In genomic region chr7:139496528-139496927, GRCh38 we compare ENCODE assay signal across 14 cellular contexts. TPM values are rescaled to one million over a fixed set of nuclear protein-coding genes. Genes with fewer than 3 reads are reported as not detected.
DNase-seq lines count a peak whose midpoint lies in the region; ATAC-seq and TF ChIP-seq lines count a peak whose summit lies in the region.
"Had no signal": no experiment of that assay in that cellular context is flagged by ENCODE, and none has a peak within 500 bp of the region (broad histone marks: within the 10 kb centered on the region; RNA-seq: fewer than 3 reads in every experiment).

No MANE protein-coding gene starts in this region.

- TF ChIP-seq CTCF in GM23338 (conservative IDR thresholded peaks at IDR 0.05; ENCODE audit: low read depth in 2 of 2), result no peak

- H3K36me3 Mint-ChIP-seq in GM23338 (ENCODE audit: low read depth), result no peaks in the 10 kb centered on the region
- no peaks in the 10 kb centered on the region for H3K36me3 Mint-ChIP-seq in activated T-helper 1 cell treated with anti-CD3 and anti-CD28 coated beads, Interleukin-12 subunit alpha, Interleukin-12 subunit beta, Interleukin-2, Interleukin-4 antibody, amounts not matched to agents 30 ng/mL and 10 ng/mL and 1 ng/mL, durations not matched to agents 14 hours and 24 hours and 36 hours (ENCODE audit: low read depth)

- H4K20me1 ChIP-seq in BLaER1 treated with 17β-estradiol and CSF1 and Interleukin-3, amounts not matched to agents 10 nM and 100 nM, result no peaks in the 10 kb centered on the region; a peak in 1 of 22 replicates
- no peaks in the 10 kb centered on the region for H4K20me1 ChIP-seq in GM23338 (replicated peaks; ENCODE audit: insufficient read depth)

- intact Hi-C loops in activated T-helper 1 cell treated with anti-CD3 and anti-CD28 coated beads, Interleukin-12 subunit alpha, Interleukin-12 subunit beta, Interleukin-2, Interleukin-4 antibody, amounts not matched to agents 30 ng/mL and 10 ng/mL and 1 ng/mL, durations not matched to agents 14 hours and 24 hours and 36 hours (cut with micrococcal nuclease), result loop anchor here (5.0 kb wide), 1 partner anchor 64 kb away; no protein-coding TSS in a partner anchor
- intact Hi-C loops in head of caudate nucleus (cut with DNase I), result loop anchor here (5.0 to 10.0 kb wide), 2 partner anchors 121 to 508 kb away; no protein-coding TSS in a partner anchor

- no peak overlapping the region for H3K4me3 ChIP-seq in BLaER1 treated with 17β-estradiol and CSF1 and Interleukin-3, amounts not matched to agents 10 nM and 100 nM
- H3K4me3 ChIP-seq in GM23338, result no peak overlapping the region
- H3K4me3 ChIP-seq: A549, GM23248 had no signal

- H3K9me2 ChIP-seq in GM23338 (ENCODE audit: insufficient read depth), result no peaks in the 10 kb centered on the region

- peak overlapping the region; percentile 66; the same call in 1 of the 2 replicates for H2AFZ ChIP-seq in GM23338
- H2AFZ ChIP-seq: GM23248 had no signal

- no peak for ATAC-seq in GM23338
- ATAC-seq: A549 had no signal

- DNase-seq in GM23338 (ENCODE audit: low spot score), result no peak
- DNase-seq in activated T-helper 1 cell treated with anti-CD3 and anti-CD28 coated beads, Interleukin-12 subunit alpha, Interleukin-12 subunit beta, Interleukin-2, Interleukin-4 antibody, amounts not matched to agents 30 ng/mL and 10 ng/mL and 1 ng/mL, durations not matched to agents 14 hours and 24 hours and 36 hours (ENCODE audit: low spot score), result no peak
- DNase-seq in foreskin melanocyte, result peak; percentile 60
- no peak for DNase-seq in NCI-H187 treated with DMSO at 0.1 percent for 48 hours (lab: John Stamatoyannopoulos, UW)
- DNase-seq in head of caudate nucleus, result no peak
- no peak for DNase-seq in NAMALWA (ENCODE audit: low spot score)
- DNase-seq: BE2C; Caco-2; CD8-positive, alpha-beta memory T cell; GM23248; H9 had no signal

- peaks cover 21 to 32% (median 29%) of the 10 kb centered on the region in 10 experiments for H3K4me1 ChIP-seq in BLaER1 treated with 17β-estradiol and CSF1 and Interleukin-3, amounts not matched to agents 10 nM and 100 nM
- no peaks in the 10 kb centered on the region for H3K4me1 ChIP-seq in GM23338 (ENCODE audit: insufficient read depth)
- H3K4me1 ChIP-seq: A549, BE2C, Caco-2 had no signal

- peaks cover 5% of the 10 kb centered on the region for H3K9me3 Mint-ChIP-seq in GM23338
- peaks cover 7% of the 10 kb centered on the region for H3K9me3 Mint-ChIP-seq in activated T-helper 1 cell treated with anti-CD3 and anti-CD28 coated beads, Interleukin-12 subunit alpha, Interleukin-12 subunit beta, Interleukin-2, Interleukin-4 antibody, amounts not matched to agents 30 ng/mL and 10 ng/mL and 1 ng/mL, durations not matched to agents 14 hours and 24 hours and 36 hours

- no peaks in the 10 kb centered on the region for H3K36me3 ChIP-seq in BLaER1 treated with 17β-estradiol and CSF1 and Interleukin-3, amounts not matched to agents 10 nM and 100 nM
- no peaks in the 10 kb centered on the region for H3K36me3 ChIP-seq in GM23338 (ENCODE audit: insufficient read depth)
- H3K36me3 ChIP-seq: BE2C had no signal

- H3K27me3 Mint-ChIP-seq in GM23338 (ENCODE audit: insufficient read depth, low read depth, poor library complexity), result peaks cover 21% of the 10 kb centered on the region
- H3K27me3 Mint-ChIP-seq in activated T-helper 1 cell treated with anti-CD3 and anti-CD28 coated beads, Interleukin-12 subunit alpha, Interleukin-12 subunit beta, Interleukin-2, Interleukin-4 antibody, amounts not matched to agents 30 ng/mL and 10 ng/mL and 1 ng/mL, durations not matched to agents 14 hours and 24 hours and 36 hours (ENCODE audit: insufficient read depth), result peaks cover 15% of the 10 kb centered on the region

- no peak overlapping the region for H3K4me3 Mint-ChIP-seq in GM23338
- H3K4me3 Mint-ChIP-seq in activated T-helper 1 cell treated with anti-CD3 and anti-CD28 coated beads, Interleukin-12 subunit alpha, Interleukin-12 subunit beta, Interleukin-2, Interleukin-4 antibody, amounts not matched to agents 30 ng/mL and 10 ng/mL and 1 ng/mL, durations not matched to agents 14 hours and 24 hours and 36 hours, result no peak overlapping the region
- H3K4me3 Mint-ChIP-seq: H9 had no signal

- H3F3A ChIP-seq in GM23338 (replicated peaks; ENCODE audit: low read depth), result no peaks in the 10 kb centered on the region

- H3K27me3 ChIP-seq in BLaER1 treated with 17β-estradiol and CSF1 and Interleukin-3, amounts not matched to agents 10 nM and 100 nM, result no peaks in the 10 kb centered on the region
- H3K27me3 ChIP-seq in GM23338 (ENCODE audit: insufficient read depth), result no peaks in the 10 kb centered on the region
- H3K27me3 ChIP-seq: BE2C had no signal

- H3K4me2 ChIP-seq in BLaER1 treated with 17β-estradiol and CSF1 and Interleukin-3, amounts not matched to agents 10 nM and 100 nM, result peak overlapping the region in 10 of 11 experiments; percentile 75 to 95 (median 86); a peak in 17 of 22 replicates
- H3K4me2 ChIP-seq in GM23338, result no peak overlapping the region
- H3K4me2 ChIP-seq: A549 had no signal

- H3K27ac Mint-ChIP-seq in GM23338, result no peak overlapping the region
- peak overlapping the region; percentile 26 for H3K27ac Mint-ChIP-seq in activated T-helper 1 cell treated with anti-CD3 and anti-CD28 coated beads, Interleukin-12 subunit alpha, Interleukin-12 subunit beta, Interleukin-2, Interleukin-4 antibody, amounts not matched to agents 30 ng/mL and 10 ng/mL and 1 ng/mL, durations not matched to agents 14 hours and 24 hours and 36 hours
- H3K27ac Mint-ChIP-seq: CD8-positive, alpha-beta memory T cell; H9 had no signal

- H3K4me1 Mint-ChIP-seq in GM23338, result no peaks in the 10 kb centered on the region; the same call in 2 of the 3 replicates
- peaks cover 30% of the 10 kb centered on the region for H3K4me1 Mint-ChIP-seq in activated T-helper 1 cell treated with anti-CD3 and anti-CD28 coated beads, Interleukin-12 subunit alpha, Interleukin-12 subunit beta, Interleukin-2, Interleukin-4 antibody, amounts not matched to agents 30 ng/mL and 10 ng/mL and 1 ng/mL, durations not matched to agents 14 hours and 24 hours and 36 hours (ENCODE audit: low read depth)

- H3K9me3 ChIP-seq in BLaER1 treated with 17β-estradiol and CSF1 and Interleukin-3, amounts not matched to agents 10 nM and 100 nM (replicated peaks in 1 of 11), result peaks cover 10 to 15% (median 13%) of the 10 kb centered on the region in 11 experiments; a peak in 20 of 22 replicates
- H3K9me3 ChIP-seq: BE2C had no signal

- 0 out of 22 replicates have a peak overlapping the region, but pooled peaks of 1 of the 11 experiments have one; percentile 18 for H3K9ac ChIP-seq in BLaER1 treated with 17β-estradiol and CSF1 and Interleukin-3, amounts not matched to agents 10 nM and 100 nM
- H3K9ac ChIP-seq: GM23248 had no signal

- H3K27ac ChIP-seq in BLaER1 treated with 17β-estradiol and CSF1 and Interleukin-3, amounts not matched to agents 10 nM and 100 nM, result peak overlapping the region in 4 of 11 experiments; percentile 62 to 73 (median 68); a peak in 3 of 22 replicates
- H3K27ac ChIP-seq in GM23338 (ENCODE audit: low read depth), result no peak overlapping the region
- H3K27ac ChIP-seq: A549, GM23248 had no signal

- no peaks in the 10 kb centered on the region for H3K79me2 ChIP-seq in GM23338 (replicated peaks; ENCODE audit: insufficient read depth)

RNA-seq across cellular contexts. Expression of gene KLRG2, which starts 13.1 kb away (rescaled TPM):
- 42.3 and 46.6 TPM in 2 replicates for total RNA-seq in GM23338 (2014; rRNA removed; shearing (Covaris generic))
- 4.1 and 5.6 TPM in 2 replicates for polyA plus RNA-seq in GM23338 (2016; fragmentation: Nextera tagmentation; extraction: Ambion mirVana)
- total RNA-seq in activated T-helper 1 cell treated with anti-CD3 and anti-CD28 coated beads, Interleukin-12 subunit alpha, Interleukin-12 subunit beta, Interleukin-2, Interleukin-4 antibody, amounts not matched to agents 30 ng/mL and 10 ng/mL and 1 ng/mL, durations not matched to agents 14 hours and 24 hours and 36 hours, result 0.34 and 0.69 TPM in 2 replicates
- polyA plus RNA-seq: AG04450; CD8-positive, alpha-beta memory T cell; GM23248 had no signal

RNA-seq across cellular contexts. Expression of gene CLEC2L, which starts 27.0 kb away (rescaled TPM):
- total RNA-seq in GM23338 (2014; rRNA removed; shearing (Covaris generic)), result not detected in 2 replicates
- polyA plus RNA-seq in GM23338 (2016; fragmentation: Nextera tagmentation; extraction: Ambion mirVana), result 0.21 TPM in 1 of 2 replicates, not detected in the other
- total RNA-seq in activated T-helper 1 cell treated with anti-CD3 and anti-CD28 coated beads, Interleukin-12 subunit alpha, Interleukin-12 subunit beta, Interleukin-2, Interleukin-4 antibody, amounts not matched to agents 30 ng/mL and 10 ng/mL and 1 ng/mL, durations not matched to agents 14 hours and 24 hours and 36 hours, result not detected in 2 replicates
- total RNA-seq: Caco-2; CD8-positive, alpha-beta memory T cell; GM23248 had no signal
- polyA plus RNA-seq: AG04450; CD8-positive, alpha-beta memory T cell; GM23248 had no signal

Comparison
In these comparisons a context has a peak if more than half of its experiments do, and no peak if none do; other contexts are left out.
1. RNA of gene KLRG2, which starts 13.1 kb away (total RNA-seq): 42.3 to 46.6 TPM in GM23338; 0.34 to 0.69 TPM in activated T-helper 1 cell treated with anti-CD3 and anti-CD28 coated beads, Interleukin-12 subunit alpha, Interleukin-12 subunit beta, Interleukin-2, Interleukin-4 antibody, amounts not matched to agents 30 ng/mL and 10 ng/mL and 1 ng/mL, durations not matched to agents 14 hours and 24 hours and 36 hours; every median in the first group is over 10 times any median in the second.